ENCODE assay signal across 28 cellular contexts in the genomic region with DNA sequence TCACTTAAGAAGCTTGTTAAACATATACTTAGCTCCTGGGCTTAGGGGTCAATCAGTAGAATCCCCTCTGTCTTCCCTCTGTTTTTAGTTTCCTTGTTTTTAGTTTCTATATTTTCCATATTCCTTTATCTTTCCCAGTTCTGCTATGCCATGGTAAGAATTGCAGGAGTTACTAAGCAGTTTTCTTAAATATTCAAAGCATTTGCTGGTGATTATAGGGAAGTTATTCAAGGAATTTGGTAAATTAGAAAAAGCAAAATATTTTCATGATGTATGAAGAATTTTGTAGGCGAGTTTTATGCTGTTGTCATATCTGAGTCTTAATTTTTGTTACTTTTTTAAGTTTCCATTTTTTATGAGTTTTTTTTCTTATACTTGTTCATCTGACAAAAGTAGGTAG.
"Had no signal": no experiment of that assay in that cellular context is flagged by ENCODE, and none has a peak within 500 bp of the region (broad histone marks: within the 10 kb centered on the region; RNA-seq: fewer than 3 reads in every experiment).

No MANE protein-coding gene starts in this region.

- DNase-seq: activated CD4-positive, alpha-beta T cell treated with anti-CD3 and anti-CD28 coated beads, Interleukin-2, amount 10 ng/mL, durations not matched to agents 24 days and 14 days; activated CD4-positive, CD25-positive, alpha-beta regulatory T cell; activated CD8-positive, alpha-beta T cell treated with anti-CD3 and anti-CD28 coated beads for 36 hours; activated naive CD4-positive, alpha-beta T cell treated with anti-CD3 and anti-CD28 coated beads for 36 hours; activated T-cell treated with anti-CD3 and anti-CD28 coated beads, Interleukin-2, amount 50 U/mL, for 1 hour; anterior cingulate cortex; cortex of kidney; effector CD8-positive, alpha-beta T cell; esophagus squamous epithelium; foreskin melanocyte; glutamatergic neuron; kidney; midbrain; ovary; psoas muscle; right cardiac atrium; small intestine; stimulated activated CD4-positive, alpha-beta T cell treated with anti-CD3 and anti-CD28 coated beads, Interleukin-15, amount 100 ng/mL, for 24 hours; stimulated activated CD4-positive, alpha-beta T cell treated with anti-CD3 and anti-CD28 coated beads, Interleukin-2, amount 100 ng/mL, for 48 hours; stimulated activated naive CD8-positive, alpha-beta T cell treated with anti-CD3 and anti-CD28 coated beads, Interleukin-15, amount 100 ng/mL, for 72 hours; T-helper 1 cell; T1000 had no signal

- H3K27ac Mint-ChIP-seq: activated CD4-positive, alpha-beta T cell treated with anti-CD3 and anti-CD28 coated beads, Interleukin-2, amount 10 ng/mL, durations not matched to agents 24 days and 14 days; activated CD8-positive, alpha-beta T cell treated with anti-CD3 and anti-CD28 coated beads for 36 hours; activated naive CD4-positive, alpha-beta T cell treated with anti-CD3 and anti-CD28 coated beads for 36 hours; brain; neural progenitor cell; stimulated activated naive CD8-positive, alpha-beta T cell treated with anti-CD3 and anti-CD28 coated beads, Interleukin-15, amount 100 ng/mL, for 72 hours had no signal

- H3K27me3 Mint-ChIP-seq: activated CD4-positive, alpha-beta T cell treated with anti-CD3 and anti-CD28 coated beads, Interleukin-2, amount 10 ng/mL, durations not matched to agents 24 days and 14 days; activated CD8-positive, alpha-beta T cell treated with anti-CD3 and anti-CD28 coated beads for 36 hours; brain; central memory CD8-positive, alpha-beta T cell; stimulated activated naive CD8-positive, alpha-beta T cell treated with anti-CD3 and anti-CD28 coated beads, Interleukin-15, amount 100 ng/mL, for 72 hours had no signal

- H3K4me3 Mint-ChIP-seq: activated CD4-positive, alpha-beta T cell treated with anti-CD3 and anti-CD28 coated beads, Interleukin-2, amount 10 ng/mL, durations not matched to agents 24 days and 14 days; activated CD8-positive, alpha-beta T cell treated with anti-CD3 and anti-CD28 coated beads for 36 hours; activated naive CD4-positive, alpha-beta T cell treated with anti-CD3 and anti-CD28 coated beads for 36 hours; brain; central memory CD8-positive, alpha-beta T cell; neural progenitor cell; stimulated activated naive CD8-positive, alpha-beta T cell treated with anti-CD3 and anti-CD28 coated beads, Interleukin-15, amount 100 ng/mL, for 72 hours had no signal

- ATAC-seq: activated CD8-positive, alpha-beta T cell treated with anti-CD3 and anti-CD28 coated beads for 36 hours; left lobe of liver; psoas muscle; right cardiac atrium; stimulated activated naive CD8-positive, alpha-beta T cell treated with anti-CD3 and anti-CD28 coated beads, Interleukin-15, amount 100 ng/mL, for 72 hours had no signal

- H3K4me1 Mint-ChIP-seq: activated CD4-positive, alpha-beta T cell treated with anti-CD3 and anti-CD28 coated beads, Interleukin-2, amount 10 ng/mL, durations not matched to agents 24 days and 14 days; central memory CD8-positive, alpha-beta T cell; stimulated activated naive CD8-positive, alpha-beta T cell treated with anti-CD3 and anti-CD28 coated beads, Interleukin-15, amount 100 ng/mL, for 72 hours had no signal

- H3K4me3 ChIP-seq: esophagus squamous epithelium, neural progenitor cell, ovary, psoas muscle, suprapubic skin, vagina had no signal

- H3K9me3 Mint-ChIP-seq: activated CD4-positive, alpha-beta T cell treated with anti-CD3 and anti-CD28 coated beads, Interleukin-2, amount 10 ng/mL, durations not matched to agents 24 days and 14 days; central memory CD8-positive, alpha-beta T cell had no signal
